8 cellular contexts compared by ENCODE assay signal in genomic region chr18:76687271-76688006, GRCh38.
A peak's percentile ranks its signal among the peaks of the same experiment; 100 is the strongest.
DNase-seq lines count a peak whose midpoint lies in the region; ATAC-seq, FAIRE-seq and TF ChIP-seq lines count a peak whose summit lies in the region.

No MANE protein-coding gene starts in this region.

- ATAC-seq in GM21529 (IDR thresholded peaks at IDR 0.05; ENCODE audit: unreplicated experiment) (peak; percentile 34), foreskin keratinocyte (peak; percentile 83)

- no peak for TF ChIP-seq CTCF in foreskin keratinocyte (conservative IDR thresholded peaks at IDR 0.05)

- peak; percentile 90 for DNase-seq in DMS53 (lab: John Stamatoyannopoulos, UW)
- peak; percentile 12 for DNase-seq in NCI-H774 (lab: John Stamatoyannopoulos, UW)
- DNase-seq in foreskin keratinocyte: peak; percentile 54 to 62
- peak; percentile 67 for DNase-seq in urothelium cell line (ENCODE audit: low spot score)
- DNase-seq in DMS79 (lab: John Stamatoyannopoulos, UW): no peak
- DNase-seq in islet precursor cell: no peak
- DNase-seq in mucosa of gallbladder (ENCODE audit: low spot score): no peak

- peak overlapping the region; percentile 53 for H3K27ac ChIP-seq in foreskin keratinocyte

- FAIRE-seq in urothelium cell line (lab: Jason Lieb, UNC): no peak

- H3K27me3 ChIP-seq in foreskin keratinocyte: peaks cover 4% of the 10 kb centered on the region

- H3K4me1 ChIP-seq in foreskin keratinocyte: peaks cover 9% of the 10 kb centered on the region

Comparison
In these comparisons a context has a peak if more than half of its experiments do, and no peak if none do; other contexts are left out.
1. DNase-seq: peak in DMS53 (single experiment), NCI-H774 (single experiment), foreskin keratinocyte (2 of 2) and urothelium cell line (single experiment); none in DMS79 (single experiment), islet precursor cell (single experiment) and mucosa of gallbladder (single experiment).